22 cellular contexts compared by ENCODE assay signal in genomic region chr1:67140460-67140859, GRCh38. TPM values are rescaled to one million over a fixed set of nuclear protein-coding genes. Genes with fewer than 3 reads are reported as not detected.
DNase-seq lines count a peak whose midpoint lies in the region; ATAC-seq, FAIRE-seq and TF ChIP-seq lines count a peak whose summit lies in the region.
"Had no signal": no experiment of that assay in that cellular context is flagged by ENCODE, and none has a peak within 500 bp of the region (broad histone marks: within the 10 kb centered on the region; RNA-seq: fewer than 3 reads in every experiment).

No MANE protein-coding gene starts in this region.

- TF ChIP-seq CTCF in chondrocyte (IDR thresholded peaks at IDR 0.05) (no peak), esophagus muscularis mucosa (IDR thresholded peaks at IDR 0.05) (no peak)

- no peaks in the 10 kb centered on the region for H3K79me1 ChIP-seq in trophoblast cell (ENCODE audit: low read length)

- no peaks in the 10 kb centered on the region for H3K36me3 ChIP-seq in small intestine (ENCODE audit: control insufficient read depth in 2 of 2, insufficient read depth in 2 of 2, low read length in 2 of 2)
- no peaks in the 10 kb centered on the region for H3K36me3 ChIP-seq in trophoblast cell (ENCODE audit: control insufficient read depth in 1 of 2, insufficient read depth in 2 of 2, low read length in 2 of 2)
- H3K36me3 ChIP-seq in esophagus muscularis mucosa = no peaks in the 10 kb centered on the region
- H3K36me3 ChIP-seq: BLaER1 had no signal

- no peak overlapping the region for H3K14ac ChIP-seq in trophoblast cell (ENCODE audit: low read length)

- no peak overlapping the region for H2BK5ac ChIP-seq in trophoblast cell (ENCODE audit: low read depth, low read length, poor library complexity)

- no peak overlapping the region for H2AFZ ChIP-seq in trophoblast cell (ENCODE audit: insufficient read depth, low read length, poor library complexity)
- H2AFZ ChIP-seq: GM23248 had no signal

- H3K4ac ChIP-seq in trophoblast cell (ENCODE audit: low read depth, low read length) = no peak overlapping the region

- H3K36me3 Mint-ChIP-seq in chondrocyte (ENCODE audit: low read depth) = no peaks in the 10 kb centered on the region
- H3K36me3 Mint-ChIP-seq: CD14-positive monocyte; CD4-positive, alpha-beta memory T cell; IgD-negative memory B cell had no signal

- H3K4me1 Mint-ChIP-seq in chondrocyte (ENCODE audit: low read depth) = peaks cover 2% of the 10 kb centered on the region

- no peak overlapping the region for H3K23ac ChIP-seq in trophoblast cell (ENCODE audit: low read length)

- no peak overlapping the region for H4K91ac ChIP-seq in trophoblast cell (ENCODE audit: low read depth, low read length)

- H3K18ac ChIP-seq in trophoblast cell (ENCODE audit: low read length) = no peak overlapping the region

- FAIRE-seq in A204.1 (lab: Jason Lieb, UNC) (peak; percentile 89), TTC549 (lab: Jason Lieb, UNC) (peak; percentile 40), endometrium (lab: Jason Lieb, UNC) (peak; percentile 80), small intestine (lab: Jason Lieb, UNC) (peak; percentile 81)
- FAIRE-seq: A549, GM12878, H54, HepG2 had no signal

- intact Hi-C loops in esophagus muscularis mucosa (cut with DNase I) = no loop called here

- no peak overlapping the region for H3K4me3 Mint-ChIP-seq in chondrocyte (ENCODE audit: unreplicated experiment)
- H3K4me3 Mint-ChIP-seq: CD14-positive monocyte; CD4-positive, alpha-beta memory T cell; IgD-negative memory B cell had no signal

- no peak overlapping the region for H3K4me3 ChIP-seq in small intestine (ENCODE audit: low read depth in 1 of 2, low read length in 2 of 2)
- H3K4me3 ChIP-seq in trophoblast cell (ENCODE audit: low read depth, low read length) = no peak overlapping the region
- H3K4me3 ChIP-seq in esophagus muscularis mucosa = no peak overlapping the region
- H3K4me3 ChIP-seq: A549, BLaER1, GM12878, GM23248 had no signal

- TF ChIP-seq EP300 in esophagus muscularis mucosa (IDR thresholded peaks at IDR 0.05) = no peak

- H3K27ac ChIP-seq in small intestine (ENCODE audit: low read depth in 1 of 2, low read length in 1 of 2) (no peak overlapping the region), trophoblast cell (ENCODE audit: low read depth, low read length) (no peak overlapping the region), esophagus muscularis mucosa (replicated peaks in 1 of 4) (no peak overlapping the region)
- H3K27ac ChIP-seq: A549, BLaER1, GM23248, HL-60 had no signal

- H3K79me2 ChIP-seq in trophoblast cell (ENCODE audit: control insufficient read depth, insufficient read depth, low read length, poor library complexity) = no peaks in the 10 kb centered on the region

- H2BK12ac ChIP-seq in trophoblast cell (ENCODE audit: low read length) = no peak overlapping the region

- no peak overlapping the region for H3K27ac Mint-ChIP-seq in chondrocyte (ENCODE audit: unreplicated experiment)
- H3K27ac Mint-ChIP-seq: CD14-positive monocyte; CD4-positive, alpha-beta memory T cell; IgD-negative memory B cell had no signal

- H3K9ac ChIP-seq in trophoblast cell (ENCODE audit: low read length) = no peak overlapping the region
- H3K9ac ChIP-seq: BLaER1, GM23248 had no signal

- no peak for ATAC-seq in HG02973 (IDR thresholded peaks at IDR 0.05; ENCODE audit: unreplicated experiment)
- ATAC-seq: A549, GM12878, HepG2 had no signal

- no peak overlapping the region for H3K4me2 ChIP-seq in trophoblast cell (ENCODE audit: low read length)
- H3K4me2 ChIP-seq: A549, BLaER1 had no signal

- peaks cover 3 to 7% of the 10 kb centered on the region in 2 donors for H3K4me1 ChIP-seq in small intestine (ENCODE audit: control insufficient read depth in 2 of 2, insufficient read depth in 1 of 2, low read depth in 1 of 2, low read length in 1 of 2)
- H3K4me1 ChIP-seq in trophoblast cell (ENCODE audit: control insufficient read depth in 1 of 2, insufficient read depth in 2 of 2, low read length in 2 of 2) = no peaks in the 10 kb centered on the region
- H3K4me1 ChIP-seq in esophagus muscularis mucosa = peaks cover 0 to 2% (median under 1%) of the 10 kb centered on the region in 4 donors
- H3K4me1 ChIP-seq: A549, BLaER1 had no signal

- H3K27me3 Mint-ChIP-seq in chondrocyte (ENCODE audit: low read depth) = peaks cover 2% of the 10 kb centered on the region
- H3K27me3 Mint-ChIP-seq: IgD-negative memory B cell had no signal

- TF ChIP-seq POLR2A in esophagus muscularis mucosa (IDR thresholded peaks at IDR 0.05; ENCODE audit: low read depth) = no peak

- H3K9me3 ChIP-seq in small intestine (ENCODE audit: control insufficient read depth, low read depth) = no peaks in the 10 kb centered on the region
- H3K9me3 ChIP-seq in trophoblast cell (ENCODE audit: insufficient read depth, low read depth, low read length) = no peaks in the 10 kb centered on the region
- no peaks in the 10 kb centered on the region for H3K9me3 ChIP-seq in esophagus muscularis mucosa
- H3K9me3 ChIP-seq: A549, BLaER1 had no signal

- whole genome bisulfite sequencing in small intestine, 3 donors = 52 to 69% (median 66%) methylated on average over 2 of the region's 2 CpGs
- no CpG with 5 or more reads among the region's 2 CpGs for WGBS in trophoblast cell (ENCODE audit: extremely low coverage, insufficient coverage, insufficient read length)
- 88% methylated on average over 2 of the region's 2 CpGs for WGBS in esophagus muscularis mucosa

- H4K8ac ChIP-seq in trophoblast cell (ENCODE audit: low read depth, low read length) = no peak overlapping the region

- no peaks in the 10 kb centered on the region for H3K9me3 Mint-ChIP-seq in chondrocyte (ENCODE audit: low read depth)
- H3K9me3 Mint-ChIP-seq: CD14-positive monocyte, IgD-negative memory B cell had no signal

- no peak for DNase-seq in small intestine
- DNase-seq in trophoblast cell = no peak
- no peak for DNase-seq in chondrocyte (ENCODE audit: low spot score)
- DNase-seq in esophagus muscularis mucosa (ENCODE audit: extremely low spot score) = no peak
- DNase-seq: AML-193; CD4-positive, alpha-beta memory T cell; DMS79 treated with DMSO at 0.1 percent for 48 hours; GM23248; HCEC 1CT; KG1 had no signal

- no peak overlapping the region for H4K12ac ChIP-seq in trophoblast cell (ENCODE audit: low read depth, low read length)

- H3K27me3 ChIP-seq in small intestine (ENCODE audit: control insufficient read depth in 2 of 2, insufficient read depth in 2 of 2, low read length in 2 of 2) (no peaks in the 10 kb centered on the region), trophoblast cell (ENCODE audit: insufficient read depth, low read length) (no peaks in the 10 kb centered on the region), esophagus muscularis mucosa (no peaks in the 10 kb centered on the region)
- H3K27me3 ChIP-seq: BLaER1 had no signal

- no peak overlapping the region for H2AK5ac ChIP-seq in trophoblast cell (ENCODE audit: low read length)

- H2BK120ac ChIP-seq in trophoblast cell (ENCODE audit: insufficient read depth, low read length, poor library complexity) = no peak overlapping the region

RNA-seq across cellular contexts. Expression of gene C1orf141, which starts 5.7 kb away (rescaled TPM):
- not detected for polyA plus RNA-seq in small intestine
- polyA plus RNA-seq in trophoblast cell (2013) = not detected in 2 replicates
- total RNA-seq in chondrocyte (not detected in 3 replicates), esophagus muscularis mucosa (not detected)
- total RNA-seq: CD4-positive, alpha-beta memory T cell; GM12878; GM23248; HepG2 had no signal
- polyA plus RNA-seq: A549; CD14-positive monocyte; CD4-positive, alpha-beta memory T cell; GM12878; GM23248; HepG2; IgD-negative memory B cell had no signal

RNA-seq across cellular contexts. Expression of gene IL23R, which starts 25.8 kb away (rescaled TPM):
- under 1 TPM in 1 of 3 donors, not detected in 2; 0.06 TPM for polyA plus RNA-seq in small intestine
- not detected in 2 replicates for polyA plus RNA-seq in trophoblast cell (2013)
- total RNA-seq in chondrocyte = not detected in 3 replicates
- total RNA-seq in esophagus muscularis mucosa = not detected
- total RNA-seq: GM23248, HepG2 had no signal
- polyA plus RNA-seq: A549, CD14-positive monocyte, GM23248, HepG2, IgD-negative memory B cell had no signal
